In genomic region chr3:16816048-16816780, GRCh38 we compare ENCODE assay signal across 12 cellular contexts.
A peak's percentile ranks its signal among the peaks of the same experiment; 100 is the strongest.
DNase-seq lines count a peak whose midpoint lies in the region; ATAC-seq, FAIRE-seq and TF ChIP-seq lines count a peak whose summit lies in the region.
"Had no signal": no experiment of that assay in that cellular context is flagged by ENCODE, and none has a peak within 500 bp of the region (broad histone marks: within the 10 kb centered on the region; RNA-seq: fewer than 3 reads in every experiment).

No MANE protein-coding gene starts in this region.

- H3K9me3 ChIP-seq in GM12878 (replicated peaks; ENCODE audit: control insufficient read depth, insufficient read depth, low read length), result no peaks in the 10 kb centered on the region; the same call in 2 of the 3 replicates
- H3K9me3 ChIP-seq: HAP-1, suprapubic skin had no signal

- H3K27me3 ChIP-seq in GM12878 (replicated peaks in 1 of 2; ENCODE audit: control insufficient read depth in 2 of 2, insufficient read depth in 2 of 2, low read length in 1 of 2), result no peaks in the 10 kb centered on the region
- H3K27me3 ChIP-seq: suprapubic skin had no signal

- BruUV-seq in GM12878 (replicated peaks; lab: Mats Ljungman, UMichigan), result no TSS peak

- H2AFZ ChIP-seq in GM12878 (ENCODE audit: control insufficient read depth, low read depth, low read length), result peak overlapping the region; percentile 63

- H3K36me3 ChIP-seq in GM12878 (ENCODE audit: control insufficient read depth in 2 of 2, insufficient read depth in 2 of 2, low read length in 1 of 2), result no peaks in the 10 kb centered on the region
- H3K36me3 ChIP-seq: HAP-1, suprapubic skin had no signal

- no peak overlapping the region for H3K4me3 ChIP-seq in GM12878
- H3K4me3 ChIP-seq: HAP-1, suprapubic skin had no signal

- no peak for TF ChIP-seq POLR2A in GM12878 (IDR thresholded peaks at IDR 0.05; ENCODE audit: low read depth, low read length)

- peak; percentile 86 for FAIRE-seq in GM12878 (lab: Jason Lieb, UNC)
- FAIRE-seq: HepG2 had no signal

- no peak overlapping the region for H3K9ac ChIP-seq in GM12878 (ENCODE audit: control insufficient read depth, insufficient read depth, low read length)

- TF ChIP-seq EP300 in GM12878 (IDR thresholded peaks at IDR 0.05; ENCODE audit: borderline replicate concordance in 1 of 2, control insufficient read depth in 1 of 2, low read depth in 2 of 2, low read length in 2 of 2), result no peak

- intact Hi-C loops in GM12878 (cut with micrococcal nuclease; ENCODE audit: unreplicated experiment), result no loop called here

- POLR2A ChIA-PET in GM12878 (lab: Charles Lee), result no interaction called here

- in situ Hi-C loops in GM12878 (cut with MboI), result no loop called here

- DNase-seq in GM12878 (ENCODE audit: low read depth, low spot score), result peak; percentile 56
- DNase-seq in effector CD8-positive, alpha-beta T cell (lab: John Stamatoyannopoulos, UW), result no peak
- no peak for DNase-seq in NCI-H187 (lab: John Stamatoyannopoulos, UW)
- no peak for DNase-seq in NCI-H82 treated with DMSO at 0.1 percent for 48 hours (lab: John Stamatoyannopoulos, UW; ENCODE audit: unreplicated experiment)
- DNase-seq: aorta had no signal

- TF ChIP-seq RAD21 in GM12878 (IDR thresholded peaks at IDR 0.05; ENCODE audit: insufficient read depth, low read depth, low read length), result no peak

- WGBS in GM12878 (ENCODE audit: insufficient coverage, insufficient replicate concordance, low lambda C conversion rate, missing lambda C conversion rate), result 35% methylated on average over 4 of the region's 4 CpGs

- no peaks in the 10 kb centered on the region for H3K79me2 ChIP-seq in GM12878 (ENCODE audit: control insufficient read depth, insufficient read depth, low read length)

- RAD21 ChIA-PET in GM12878 (lab: Charles Lee; ENCODE audit: unreplicated experiment), result interaction anchor here (1.1 to 1.6 kb wide), 11 partner anchors 11 to 416 kb away, joined by 3 to 7 read pairs (median 5); partner anchors contain the start of gene PLCL2

- H3K27ac ChIP-seq in GM12878 (ENCODE audit: control insufficient read depth, insufficient read depth), result no peak overlapping the region
- H3K27ac ChIP-seq: suprapubic skin had no signal

- no peak overlapping the region for H3K4me2 ChIP-seq in GM12878 (ENCODE audit: control insufficient read depth, insufficient read depth)

- TF ChIP-seq CTCF in GM12878 (IDR thresholded peaks at IDR 0.05 in 2 of 3, conservative IDR thresholded peaks at IDR 0.05 in 1 of 3; ENCODE audit: control insufficient read depth in 2 of 3, extremely low read depth in 1 of 3, insufficient read depth in 1 of 3, low read depth in 3 of 3, low read length in 3 of 3), result no peak

- ATAC-seq in GM18498 (IDR thresholded peaks at IDR 0.05; ENCODE audit: unreplicated experiment) (peak; percentile 84), GM19372 (IDR thresholded peaks at IDR 0.05; ENCODE audit: low read depth, unreplicated experiment) (peak; percentile 64), HG02885 (IDR thresholded peaks at IDR 0.05; ENCODE audit: poor library complexity, unreplicated experiment) (peak; percentile 95), GM12878 (peak; percentile 97), SK-N-SH treated with all-trans-retinoic acid at 6 μM for 48 hours (no peak)
- ATAC-seq: HepG2 had no signal

- SMC1A ChIA-PET in GM12878 (lab: Charles Lee; ENCODE audit: uncharacterized antibody, unreplicated experiment), result interaction anchor here (0.6 to 2.3 kb wide), 16 partner anchors 8 to 415 kb away, joined by 3 to 10 read pairs (median 3); no protein-coding TSS in a partner anchor

- H3K4me1 ChIP-seq in GM12878 (ENCODE audit: control insufficient read depth, insufficient read depth, low read length), result peaks cover 11% of the 10 kb centered on the region
- H3K4me1 ChIP-seq: suprapubic skin had no signal

- no peaks in the 10 kb centered on the region for H4K20me1 ChIP-seq in GM12878 (ENCODE audit: control insufficient read depth, insufficient read depth)

- CTCF ChIA-PET in GM12878 (lab: Yijun Ruan, JAX), result interaction anchor here (0.6 to 1.2 kb wide), 5 partner anchors 8 to 350 kb away, joined by 3 to 6 read pairs (median 4); no protein-coding TSS in a partner anchor

TF ChIP-seq in GM12878, 131 proteins besides CTCF, POLR2A, EP300 and RAD21 (continues in another document):
- TF ChIP-seq MTA2 (IDR thresholded peaks at IDR 0.05; ENCODE audit: low read depth) (peak; percentile 76), CREM (IDR thresholded peaks at IDR 0.05; ENCODE audit: low read depth) (peak; percentile 83), JUNB (IDR thresholded peaks at IDR 0.05) (peak; percentile 78), CEBPZ (IDR thresholded peaks at IDR 0.05; ENCODE audit: low read depth, low read length) (no peak)

TF ChIP-seq in SK-N-SH treated with all-trans-retinoic acid at 6 μM for 48 hours, 23 proteins besides CTCF, POLR2A, EP300 and RAD21:
- TF ChIP-seq ZFP30 (CRISPR knock-in tag; IDR thresholded peaks at IDR 0.05) (no peak), RARB (CRISPR knock-in tag; IDR thresholded peaks at IDR 0.05) (no peak), ZNF565 (CRISPR knock-in tag; conservative IDR thresholded peaks at IDR 0.05; ENCODE audit: low read depth) (no peak), GLIS3 (CRISPR knock-in tag; IDR thresholded peaks at IDR 0.05) (no peak), OSR1 (CRISPR knock-in tag; IDR thresholded peaks at IDR 0.05) (no peak), TCF4 (CRISPR knock-in tag; IDR thresholded peaks at IDR 0.05; ENCODE audit: borderline replicate concordance) (no peak), BACH2 (CRISPR knock-in tag; IDR thresholded peaks at IDR 0.05; ENCODE audit: borderline replicate concordance) (no peak), ESRRG (CRISPR knock-in tag; IDR thresholded peaks at IDR 0.05) (no peak), PPARA (CRISPR knock-in tag; IDR thresholded peaks at IDR 0.05; ENCODE audit: borderline replicate concordance) (no peak), CSRNP3 (CRISPR knock-in tag; IDR thresholded peaks at IDR 0.05) (no peak)
- TF ChIP-seq, protein P1, sequence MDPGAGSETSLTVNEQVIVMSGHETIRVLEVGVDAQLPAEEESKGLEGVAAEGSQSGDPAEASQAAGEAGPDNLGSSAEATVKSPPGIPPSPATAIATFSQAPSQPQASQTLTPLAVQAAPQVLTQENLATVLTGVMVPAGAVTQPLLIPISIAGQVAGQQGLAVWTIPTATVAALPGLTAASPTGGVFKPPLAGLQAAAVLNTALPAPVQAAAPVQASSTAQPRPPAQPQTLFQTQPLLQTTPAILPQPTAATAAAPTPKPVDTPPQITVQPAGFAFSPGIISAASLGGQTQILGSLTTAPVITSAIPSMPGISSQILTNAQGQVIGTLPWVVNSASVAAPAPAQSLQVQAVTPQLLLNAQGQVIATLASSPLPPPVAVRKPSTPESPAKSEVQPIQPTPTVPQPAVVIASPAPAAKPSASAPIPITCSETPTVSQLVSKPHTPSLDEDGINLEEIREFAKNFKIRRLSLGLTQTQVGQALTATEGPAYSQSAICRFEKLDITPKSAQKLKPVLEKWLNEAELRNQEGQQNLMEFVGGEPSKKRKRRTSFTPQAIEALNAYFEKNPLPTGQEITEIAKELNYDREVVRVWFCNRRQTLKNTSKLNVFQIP (CRISPR knock-in tag; IDR thresholded peaks at IDR 0.05; ENCODE audit: borderline replicate concordance, low read depth), result no peak
- TF ChIP-seq, protein P2, sequence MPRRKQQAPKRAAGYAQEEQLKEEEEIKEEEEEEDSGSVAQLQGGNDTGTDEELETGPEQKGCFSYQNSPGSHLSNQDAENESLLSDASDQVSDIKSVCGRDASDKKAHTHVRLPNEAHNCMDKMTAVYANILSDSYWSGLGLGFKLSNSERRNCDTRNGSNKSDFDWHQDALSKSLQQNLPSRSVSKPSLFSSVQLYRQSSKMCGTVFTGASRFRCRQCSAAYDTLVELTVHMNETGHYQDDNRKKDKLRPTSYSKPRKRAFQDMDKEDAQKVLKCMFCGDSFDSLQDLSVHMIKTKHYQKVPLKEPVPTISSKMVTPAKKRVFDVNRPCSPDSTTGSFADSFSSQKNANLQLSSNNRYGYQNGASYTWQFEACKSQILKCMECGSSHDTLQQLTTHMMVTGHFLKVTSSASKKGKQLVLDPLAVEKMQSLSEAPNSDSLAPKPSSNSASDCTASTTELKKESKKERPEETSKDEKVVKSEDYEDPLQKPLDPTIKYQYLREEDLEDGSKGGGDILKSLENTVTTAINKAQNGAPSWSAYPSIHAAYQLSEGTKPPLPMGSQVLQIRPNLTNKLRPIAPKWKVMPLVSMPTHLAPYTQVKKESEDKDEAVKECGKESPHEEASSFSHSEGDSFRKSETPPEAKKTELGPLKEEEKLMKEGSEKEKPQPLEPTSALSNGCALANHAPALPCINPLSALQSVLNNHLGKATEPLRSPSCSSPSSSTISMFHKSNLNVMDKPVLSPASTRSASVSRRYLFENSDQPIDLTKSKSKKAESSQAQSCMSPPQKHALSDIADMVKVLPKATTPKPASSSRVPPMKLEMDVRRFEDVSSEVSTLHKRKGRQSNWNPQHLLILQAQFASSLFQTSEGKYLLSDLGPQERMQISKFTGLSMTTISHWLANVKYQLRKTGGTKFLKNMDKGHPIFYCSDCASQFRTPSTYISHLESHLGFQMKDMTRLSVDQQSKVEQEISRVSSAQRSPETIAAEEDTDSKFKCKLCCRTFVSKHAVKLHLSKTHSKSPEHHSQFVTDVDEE (CRISPR knock-in tag; IDR thresholded peaks at IDR 0.05), result no peak
